Comparison of ENCODE assay signal across 23 cellular contexts in the genomic region with DNA sequence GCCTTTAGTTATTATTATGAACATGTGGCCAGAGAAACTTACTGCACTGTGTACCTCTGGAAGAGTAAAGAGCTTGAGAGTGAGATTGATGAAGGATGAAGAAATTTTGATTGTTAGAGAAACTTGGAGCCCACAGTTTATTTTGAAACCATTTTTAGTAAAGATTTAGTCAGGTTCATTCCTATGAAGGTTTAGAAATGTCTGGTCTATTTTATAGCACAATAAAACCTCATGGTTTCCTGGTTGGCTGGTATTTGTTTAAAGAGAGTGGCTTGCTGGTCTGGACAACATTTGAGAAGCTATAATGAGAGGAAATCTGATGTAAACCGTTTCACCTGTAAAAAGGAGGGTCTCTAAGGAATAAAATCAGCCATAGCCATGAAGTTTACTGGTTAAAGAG. TPM values are rescaled to one million over a fixed set of nuclear protein-coding genes. Genes with fewer than 3 reads are reported as not detected.
DNase-seq lines count a peak whose midpoint lies in the region; ATAC-seq and TF ChIP-seq lines count a peak whose summit lies in the region.
"Had no signal": no experiment of that assay in that cellular context is flagged by ENCODE, and none has a peak within 500 bp of the region (broad histone marks: within the 10 kb centered on the region; RNA-seq: fewer than 3 reads in every experiment).

No MANE protein-coding gene starts in this region.

- no peaks in the 10 kb centered on the region for H3K36me3 ChIP-seq in CD4-positive, alpha-beta memory T cell (ENCODE audit: insufficient read depth, low read length)
- no peaks in the 10 kb centered on the region for H3K36me3 ChIP-seq in muscle layer of colon (ENCODE audit: insufficient read depth, low read length)
- H3K36me3 ChIP-seq: BE2C, upper lobe of right lung had no signal

- CTCF ChIA-PET in CD4-positive, alpha-beta memory T cell (lab: Charles Lee; ENCODE audit: partially characterized antibody): interaction anchor here (0.8 to 4.4 kb wide), 7 partner anchors 10 to 273 kb away, joined by 3 to 25 read pairs (median 3); no protein-coding TSS in a partner anchor

- peaks cover 4 to 7% of the 10 kb centered on the region in 2 donors for H3K36me3 Mint-ChIP-seq in CD4-positive, alpha-beta memory T cell
- peaks cover 28% of the 10 kb centered on the region for H3K36me3 Mint-ChIP-seq in activated naive CD8-positive, alpha-beta T cell
- H3K36me3 Mint-ChIP-seq in chondrocyte (ENCODE audit: low read depth): no peaks in the 10 kb centered on the region
- H3K36me3 Mint-ChIP-seq: naive B cell had no signal

- no peaks in the 10 kb centered on the region for H3K27me3 ChIP-seq in CD4-positive, alpha-beta memory T cell (ENCODE audit: insufficient read depth, low read length)
- no peaks in the 10 kb centered on the region for H3K27me3 ChIP-seq in muscle layer of colon (ENCODE audit: control insufficient read depth in 1 of 2, insufficient read depth in 2 of 2, low read length in 2 of 2)
- H3K27me3 ChIP-seq: BE2C, upper lobe of right lung had no signal

- peaks cover 0 to 11% (median 7%) of the 10 kb centered on the region in 8 donors for H3K9me3 Mint-ChIP-seq in CD4-positive, alpha-beta memory T cell
- H3K9me3 Mint-ChIP-seq in activated naive CD8-positive, alpha-beta T cell (ENCODE audit: low read depth): peaks cover 17% of the 10 kb centered on the region
- H3K9me3 Mint-ChIP-seq in chondrocyte (ENCODE audit: low read depth): no peaks in the 10 kb centered on the region

- H3K9ac ChIP-seq in muscle layer of colon (ENCODE audit: low read length): no peak overlapping the region

- no peaks in the 10 kb centered on the region for H3K9me3 ChIP-seq in CD4-positive, alpha-beta memory T cell (ENCODE audit: control insufficient read depth in 1 of 2, low read length in 2 of 2)
- H3K9me3 ChIP-seq in muscle layer of colon (ENCODE audit: low read length): no peaks in the 10 kb centered on the region
- H3K9me3 ChIP-seq: BE2C, upper lobe of right lung had no signal

- no peak for ATAC-seq in HG03159 (IDR thresholded peaks at IDR 0.05; ENCODE audit: unreplicated experiment)
- ATAC-seq: GM12878, Right ventricle myocardium inferior, upper lobe of right lung had no signal

- H3K27ac ChIP-seq in CD4-positive, alpha-beta memory T cell (ENCODE audit: low read depth, low read length): no peak overlapping the region
- H3K27ac ChIP-seq in muscle layer of colon (ENCODE audit: low read depth, low read length): peak overlapping the region; percentile 60
- H3K27ac ChIP-seq: upper lobe of right lung had no signal

- peaks cover 43 to 64% (median 49%) of the 10 kb centered on the region in 4 donors for H3K4me1 Mint-ChIP-seq in CD4-positive, alpha-beta memory T cell
- peaks cover 52% of the 10 kb centered on the region for H3K4me1 Mint-ChIP-seq in activated naive CD8-positive, alpha-beta T cell (ENCODE audit: low read depth)
- no peaks in the 10 kb centered on the region for H3K4me1 Mint-ChIP-seq in chondrocyte (ENCODE audit: low read depth)

- no peaks in the 10 kb centered on the region for H3K27me3 Mint-ChIP-seq in CD4-positive, alpha-beta memory T cell
- no peaks in the 10 kb centered on the region for H3K27me3 Mint-ChIP-seq in activated naive CD8-positive, alpha-beta T cell
- H3K27me3 Mint-ChIP-seq in chondrocyte (ENCODE audit: low read depth): peaks cover 11% of the 10 kb centered on the region
- H3K27me3 Mint-ChIP-seq: naive B cell had no signal

- H3K27ac Mint-ChIP-seq in CD4-positive, alpha-beta memory T cell: peak overlapping the region; percentile 65 to 92 (median 80)
- H3K27ac Mint-ChIP-seq in activated naive CD8-positive, alpha-beta T cell: peak overlapping the region; percentile 84
- no peak overlapping the region for H3K27ac Mint-ChIP-seq in chondrocyte (ENCODE audit: unreplicated experiment)

- DNase-seq in NCI-H748 (lab: John Stamatoyannopoulos, UW; ENCODE audit: unreplicated experiment) (peak; percentile 8), NCI-H748 treated with DMSO at 0.1 percent for 48 hours (lab: John Stamatoyannopoulos, UW) (no peak), chondrocyte (ENCODE audit: low spot score) (no peak), AG08396 (ENCODE audit: low spot score) (no peak)
- no peak for DNase-seq in CD4-positive, alpha-beta memory T cell
- DNase-seq: 8988T; activated CD8-positive, alpha-beta memory T cell treated with anti-CD3 and anti-CD28 coated beads for 24 hours; activated effector memory CD4-positive, alpha-beta T cell treated with Interleukin-2 at 50 U/mL for 16 hours; BE2C; GF-D8; GOT3; KBM-7; naive B cell; NCI-H1930; NCI-H446 treated with DMSO at 0.1 percent for 48 hours; posterior cingulate gyrus; stimulated activated CD4-positive, alpha-beta T cell treated with anti-CD3 and anti-CD28 coated beads, Interleukin-2, amount 100 ng/mL, for 24 hours; upper lobe of right lung had no signal

- no peak overlapping the region for H3K4me3 ChIP-seq in CD4-positive, alpha-beta memory T cell (ENCODE audit: low read length in 2 of 2)
- no peak overlapping the region for H3K4me3 ChIP-seq in muscle layer of colon (ENCODE audit: low read depth in 1 of 2, low read length in 2 of 2)
- H3K4me3 ChIP-seq: GM12878, upper lobe of right lung had no signal

- TF ChIP-seq CTCF in chondrocyte (IDR thresholded peaks at IDR 0.05): no peak

- peaks cover 55% of the 10 kb centered on the region for H3K4me1 ChIP-seq in CD4-positive, alpha-beta memory T cell (ENCODE audit: insufficient read depth, low read length)
- H3K4me1 ChIP-seq in muscle layer of colon (ENCODE audit: insufficient read depth, low read length): peaks cover 23% of the 10 kb centered on the region
- H3K4me1 ChIP-seq: BE2C, upper lobe of right lung had no signal

- H3K4me3 Mint-ChIP-seq in CD4-positive, alpha-beta memory T cell: peak overlapping the region in 7 of 8 donors; percentile 4 to 82 (median 54)
- peak overlapping the region; percentile 60 for H3K4me3 Mint-ChIP-seq in activated naive CD8-positive, alpha-beta T cell
- H3K4me3 Mint-ChIP-seq in chondrocyte (ENCODE audit: unreplicated experiment): no peak overlapping the region

- intact Hi-C loops in CD4-positive, alpha-beta memory T cell (cut with micrococcal nuclease): loop anchor here (1.0 kb wide), 1 partner anchor 8 kb away; the partner anchor contains the start of gene PDE3B

- POLR2A ChIA-PET in CD4-positive, alpha-beta memory T cell (lab: Charles Lee; ENCODE audit: partially characterized antibody): interaction anchor here (1.0 to 4.8 kb wide), 9 partner anchors 10 to 97 kb away, joined by 3 to 66 read pairs (median 4); partner anchors contain the start of gene PDE3B

RNA-seq across cellular contexts. Expression of gene PDE3B, which starts 8.8 kb away (rescaled TPM):
- 100 to 1,000 TPM; 219 to 222 TPM for total RNA-seq in CD4-positive, alpha-beta memory T cell
- 10 to 100 TPM; 34.1 to 43.8 TPM for polyA plus RNA-seq in CD4-positive, alpha-beta memory T cell
- total RNA-seq in chondrocyte: 0.31 to 0.47 TPM in 2 of 3 replicates, not detected in the other

Comparison
In these comparisons a context has a peak if more than half of its experiments do, and no peak if none do; other contexts are left out.
1. RNA of gene PDE3B, which starts 8.8 kb away (total RNA-seq): 219 to 222 TPM in CD4-positive, alpha-beta memory T cell; 0.31 to 0.47 TPM in chondrocyte; every median in the first group is over 100 times any median in the second.